Comparison of ENCODE assay signal across 8 cellular contexts in genomic region chr20:36575066-36575743, GRCh38. TPM values are rescaled to one million over a fixed set of nuclear protein-coding genes. Genes with fewer than 3 reads are reported as not detected.
DNase-seq lines count a peak whose midpoint lies in the region; ATAC-seq, FAIRE-seq and TF ChIP-seq lines count a peak whose summit lies in the region.

No MANE protein-coding gene starts in this region.

- H3K9me2 ChIP-seq in OCI-LY1 (ENCODE audit: low read depth, low read length), result no peaks in the 10 kb centered on the region

- no peaks in the 10 kb centered on the region for H4K20me1 ChIP-seq in OCI-LY1 (ENCODE audit: insufficient read depth, low read length)

- H2AFZ ChIP-seq in OCI-LY1 (ENCODE audit: low read length), result no peak overlapping the region

- H3K4me3 ChIP-seq in OCI-LY1 (ENCODE audit: low read depth, low read length, poor library complexity, severe bottlenecking), result peak overlapping the region; percentile 77
- H3K4me3 ChIP-seq in bronchial epithelial cell (ENCODE audit: low read depth, low read length), result peak overlapping the region; percentile 67

- peak overlapping the region; percentile 28 for H3K27ac ChIP-seq in OCI-LY1 (ENCODE audit: low read depth, low read length, poor library complexity, severe bottlenecking)

- peaks cover 5% of the 10 kb centered on the region; the same call in 1 of the 2 replicates for H3F3A ChIP-seq in OCI-LY1 (ENCODE audit: insufficient read depth, low read length)

- H3K4me1 ChIP-seq in OCI-LY1 (ENCODE audit: insufficient read depth, low read length, severe bottlenecking), result peaks cover 23% of the 10 kb centered on the region

- H3K4me2 ChIP-seq in OCI-LY1 (ENCODE audit: low read length), result peak overlapping the region; percentile 66

- H3K9ac ChIP-seq in OCI-LY1 (ENCODE audit: low read length), result peak overlapping the region; percentile 93

- ATAC-seq in stimulated activated naive CD8-positive, alpha-beta T cell treated with anti-CD3 and anti-CD28 coated beads, Interleukin-15, Interleukin-2, amounts not matched to agents 100 U/mL and 50 U/mL, for 24 hours, result no peak
- ATAC-seq in HG02759 (IDR thresholded peaks at IDR 0.05; ENCODE audit: unreplicated experiment), result no peak

- H3K36me3 ChIP-seq in OCI-LY1 (ENCODE audit: insufficient read depth, low read length), result peaks cover 32% of the 10 kb centered on the region
- H3K36me3 ChIP-seq in bronchial epithelial cell (ENCODE audit: control insufficient read depth, insufficient read depth, low read length), result peaks cover 5% of the 10 kb centered on the region

- H3K27me3 ChIP-seq in OCI-LY1 (ENCODE audit: insufficient read depth, low read length) (no peaks in the 10 kb centered on the region), bronchial epithelial cell (ENCODE audit: control insufficient read depth, insufficient read depth, low read length) (no peaks in the 10 kb centered on the region)

- peaks cover 27% of the 10 kb centered on the region for H3K79me2 ChIP-seq in OCI-LY1 (ENCODE audit: insufficient read depth, low read length)

- DNase-seq in DMS 273 (lab: John Stamatoyannopoulos, UW; ENCODE audit: unreplicated experiment) (peak; percentile 98), HT-29 (ENCODE audit: low spot score) (peak; percentile 65), bronchial epithelial cell (ENCODE audit: low read depth) (no peak), kidney tubule cell (ENCODE audit: low spot score) (peak; percentile 66), T-helper 9 cell (no peak)
- peak; percentile 27 for DNase-seq in stimulated activated naive CD8-positive, alpha-beta T cell treated with anti-CD3 and anti-CD28 coated beads, Interleukin-15, Interleukin-2, amounts not matched to agents 100 U/mL and 50 U/mL, for 24 hours

- FAIRE-seq in bronchial epithelial cell (lab: Jason Lieb, UNC), result no peak

- H3K9me3 ChIP-seq in OCI-LY1 (ENCODE audit: low read length), result no peaks in the 10 kb centered on the region

- no peak for TF ChIP-seq CTCF in OCI-LY1 (IDR thresholded peaks at IDR 0.05; ENCODE audit: low read length)
- no peak for TF ChIP-seq CTCF in bronchial epithelial cell (IDR thresholded peaks at IDR 0.05; ENCODE audit: insufficient read depth, low read length, severe bottlenecking)

RNA-seq across cellular contexts. Expression of gene TGIF2, which starts 1.8 kb away (rescaled TPM):
- total RNA-seq in HT-29 (2014; rRNA removed; shearing (Covaris generic)), result 12.8 and 12.9 TPM in 2 replicates
- 1.9 and 8.2 TPM in 2 replicates for total RNA-seq in bronchial epithelial cell

RNA-seq across cellular contexts. Expression of gene RAB5IF, which starts 30.4 kb away (rescaled TPM):
- 255 and 279 TPM in 2 replicates for total RNA-seq in HT-29 (2014; rRNA removed; shearing (Covaris generic))
- total RNA-seq in bronchial epithelial cell, result 105 and 120 TPM in 2 replicates

RNA-seq across cellular contexts. Expression of gene MYL9, which starts 33.9 kb away (rescaled TPM):
- 0.76 TPM in 1 of 2 replicates, not detected in the other for total RNA-seq in HT-29 (2014; rRNA removed; shearing (Covaris generic))
- 0.53 and 0.90 TPM in 2 replicates for total RNA-seq in bronchial epithelial cell

Comparison
In these comparisons a context has a peak if more than half of its experiments do, and no peak if none do; other contexts are left out.
1. DNase-seq: peak in DMS 273 (single experiment), HT-29 (single experiment), kidney tubule cell (single experiment) and stimulated activated naive CD8-positive, alpha-beta T cell treated with anti-CD3 and anti-CD28 coated beads, Interleukin-15, Interleukin-2, amounts not matched to agents 100 U/mL and 50 U/mL, for 24 hours (single experiment); none in bronchial epithelial cell (single experiment) and T-helper 9 cell (single experiment).